ENCODE assay signal across 17 cellular contexts in the genomic region with DNA sequence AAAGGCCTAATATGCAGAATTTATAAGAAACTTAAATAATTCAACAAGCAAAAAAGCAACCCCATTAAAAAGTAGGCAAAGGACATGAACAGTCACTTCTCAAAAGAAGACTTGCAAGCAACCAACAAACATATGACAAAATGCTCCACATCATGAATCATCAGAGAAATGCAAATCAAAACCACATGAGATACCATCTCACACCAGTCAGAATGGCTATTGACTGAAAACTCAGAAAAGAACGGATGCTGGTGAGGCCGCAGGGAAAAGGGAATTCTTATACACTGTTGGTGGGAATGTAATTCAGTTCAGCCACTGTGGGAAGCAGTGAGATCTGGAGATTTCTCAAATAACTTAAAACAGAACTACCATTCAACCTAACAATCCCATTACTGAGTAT.
DNase-seq lines count a peak whose midpoint lies in the region; ATAC-seq, FAIRE-seq and TF ChIP-seq lines count a peak whose summit lies in the region.
"Had no signal": no experiment of that assay in that cellular context is flagged by ENCODE, and none has a peak within 500 bp of the region (broad histone marks: within the 10 kb centered on the region; RNA-seq: fewer than 3 reads in every experiment).

No MANE protein-coding gene starts in this region.

- peaks cover 0 to 4% of the 10 kb centered on the region in 2 donors for H3K4me1 ChIP-seq in kidney (ENCODE audit: control insufficient read depth in 1 of 2, insufficient read depth in 1 of 2, low read depth in 1 of 2, low read length in 2 of 2)
- H3K4me1 ChIP-seq: psoas muscle, vagina had no signal

- intact Hi-C loops in kidney (cut with DNase I), result no loop called here

- no peaks in the 10 kb centered on the region for H3K27me3 Mint-ChIP-seq in T-helper 17 cell
- H3K27me3 Mint-ChIP-seq: activated naive CD8-positive, alpha-beta T cell; B cell; dendritic cell treated with granulocyte-macrophage colony-stimulating factor and Interleukin-4, amounts not matched to agents 40 ng/mL and 50 ng/mL, for 4 days had no signal

- ATAC-seq in T-helper 17 cell, result peak; percentile 66
- ATAC-seq in HG03097 (IDR thresholded peaks at IDR 0.05; ENCODE audit: low FRiP score, unreplicated experiment), result no peak
- ATAC-seq: psoas muscle had no signal

- no peak for TF ChIP-seq CTCF in kidney (IDR thresholded peaks at IDR 0.05; ENCODE audit: borderline replicate concordance, extremely low read depth, insufficient read depth)

- DNase-seq in A172 (ENCODE audit: low spot score) (peak; percentile 60), EH (ENCODE audit: low read depth) (peak; percentile 98), T-helper 17 cell (no peak), fibroblast of gingiva (ENCODE audit: low read depth) (peak; percentile 79), kidney (no peak), NCI-H2081 treated with DMSO at 0.1 percent for 48 hours (lab: John Stamatoyannopoulos, UW) (no peak), DMS 273 treated with DMSO at 0.1 percent for 48 hours (lab: John Stamatoyannopoulos, UW) (no peak)
- DNase-seq: GDM1, immature natural killer cell, NCI-H1092 treated with DMSO at 0.1 percent for 48 hours, NCI-H345, psoas muscle had no signal

- no peaks in the 10 kb centered on the region for H3K9me3 ChIP-seq in T-helper 17 cell (ENCODE audit: control insufficient read depth, low read length, poor library complexity, severe bottlenecking)
- H3K9me3 ChIP-seq in kidney (ENCODE audit: control insufficient read depth in 1 of 2, low read length in 2 of 2), result peaks cover 0 to 4% of the 10 kb centered on the region in 2 donors
- H3K9me3 ChIP-seq: psoas muscle, vagina had no signal

- H3K36me3 ChIP-seq in kidney (ENCODE audit: control insufficient read depth in 1 of 2, insufficient read depth in 2 of 2, low read length in 2 of 2), result no peaks in the 10 kb centered on the region
- H3K36me3 ChIP-seq: vagina had no signal

- H3K4me3 Mint-ChIP-seq in T-helper 17 cell, result no peak overlapping the region
- H3K4me3 Mint-ChIP-seq: activated naive CD8-positive, alpha-beta T cell; B cell; dendritic cell treated with granulocyte-macrophage colony-stimulating factor and Interleukin-4, amounts not matched to agents 40 ng/mL and 50 ng/mL, for 4 days; immature natural killer cell had no signal

- H3K27ac Mint-ChIP-seq in T-helper 17 cell, result no peak overlapping the region
- H3K27ac Mint-ChIP-seq: activated naive CD8-positive, alpha-beta T cell; B cell; dendritic cell treated with granulocyte-macrophage colony-stimulating factor and Interleukin-4, amounts not matched to agents 40 ng/mL and 50 ng/mL, for 4 days; immature natural killer cell had no signal

- FAIRE-seq in kidney (lab: Jason Lieb, UNC), result no peak

- H3K4me1 Mint-ChIP-seq in T-helper 17 cell, result peaks cover 26% of the 10 kb centered on the region

- H3K9ac ChIP-seq in kidney (ENCODE audit: low read length in 2 of 2), result no peak overlapping the region

- H3K4me3 ChIP-seq in kidney (ENCODE audit: low read length in 2 of 2), result no peak overlapping the region
- H3K4me3 ChIP-seq: psoas muscle, vagina had no signal

- no peaks in the 10 kb centered on the region for H3K36me3 Mint-ChIP-seq in T-helper 17 cell (ENCODE audit: low read depth)
- H3K36me3 Mint-ChIP-seq: immature natural killer cell had no signal

- H3K27ac ChIP-seq in kidney (ENCODE audit: low read depth in 2 of 2, low read length in 2 of 2), result no peak overlapping the region
- H3K27ac ChIP-seq: psoas muscle, vagina had no signal

Comparison
In these comparisons a context has a peak if more than half of its experiments do, and no peak if none do; other contexts are left out.
1. DNase-seq: peak in A172 (single experiment), EH (single experiment) and fibroblast of gingiva (single experiment); none in T-helper 17 cell (0 of 3), kidney (single experiment), NCI-H2081 treated with DMSO at 0.1 percent for 48 hours (single experiment) and DMS 273 treated with DMSO at 0.1 percent for 48 hours (single experiment).